ENCODE assay signal across 17 cellular contexts in genomic region chr11:122210378-122210995, GRCh38.
DNase-seq lines count a peak whose midpoint lies in the region; ATAC-seq and TF ChIP-seq lines count a peak whose summit lies in the region.
"Had no signal": no experiment of that assay in that cellular context is flagged by ENCODE, and none has a peak within 500 bp of the region (broad histone marks: within the 10 kb centered on the region; RNA-seq: fewer than 3 reads in every experiment).

No MANE protein-coding gene starts in this region.

- no peak overlapping the region for H2AK9ac ChIP-seq in IMR-90 (replicated peaks; ENCODE audit: low read depth, low read length, poor library complexity)

- H3K27me3 ChIP-seq in IMR-90 (ENCODE audit: control insufficient read depth, insufficient read depth, low read length): no peaks in the 10 kb centered on the region
- no peaks in the 10 kb centered on the region for H3K27me3 ChIP-seq in liver (ENCODE audit: control insufficient read depth in 4 of 4, insufficient read depth in 4 of 4, low read length in 3 of 4)

- no peak overlapping the region for H3K4me2 ChIP-seq in IMR-90 (ENCODE audit: low read depth, low read length)

- H3K4me1 ChIP-seq in IMR-90 (ENCODE audit: control insufficient read depth, insufficient read depth, low read length) (peaks cover 47% of the 10 kb centered on the region), liver (ENCODE audit: control insufficient read depth in 4 of 4, insufficient read depth in 4 of 4, low read length in 3 of 4) (peaks cover 3 to 22% (median 13%) of the 10 kb centered on the region in 4 donors)
- H3K4me1 ChIP-seq: HAP-1 had no signal

- TF ChIP-seq RAD21 in IMR-90 (IDR thresholded peaks at IDR 0.05; ENCODE audit: low read length) (no peak), liver (IDR thresholded peaks at IDR 0.05) (no peak)

- WGBS in IMR-90 (ENCODE audit: extremely low coverage in 2 of 2, insufficient read length in 1 of 2), 2 experiments: no CpG with 5 or more reads among the region's 2 CpGs
- 78% methylated on average over 2 of the region's 2 CpGs for WGBS in liver

- H3K9ac ChIP-seq in IMR-90 (ENCODE audit: low read depth, low read length) (no peak overlapping the region; the same call in 1 of the 2 replicates), liver (ENCODE audit: low read depth in 1 of 2, low read length in 2 of 2) (no peak overlapping the region)

- H2BK120ac ChIP-seq in IMR-90 (ENCODE audit: low read depth, low read length): peak overlapping the region; percentile 97

- no peak overlapping the region for H3K4me3 Mint-ChIP-seq in activated naive CD8-positive, alpha-beta T cell treated with anti-CD3 and anti-CD28 coated beads for 36 hours
- H3K4me3 Mint-ChIP-seq: CD14-positive monocyte; neural crest cell; stimulated activated naive CD8-positive, alpha-beta T cell treated with anti-CD3 and anti-CD28 coated beads, Interleukin-15, amount 100 ng/mL, for 72 hours; T-helper 1 cell treated with Interleukin-12 subunit alpha and Interleukin-12 subunit beta and Interleukin-4 antibody, amounts not matched to agents 30 μg/mL and 1 μg/mL, for 36 hours had no signal

- peak overlapping the region; percentile 66 for H3K23ac ChIP-seq in IMR-90 (ENCODE audit: low read depth, low read length)

- H3K27ac ChIP-seq in IMR-90 (ENCODE audit: insufficient read depth, low read length) (peak overlapping the region; percentile 41), coronary artery (peak overlapping the region; percentile 62 to 84), liver (ENCODE audit: low read depth in 1 of 2, low read length in 2 of 2) (peak overlapping the region; percentile 13 to 30), temporal lobe (ENCODE audit: low read depth, low read length) (peak overlapping the region; percentile 98)
- H3K27ac ChIP-seq: spleen had no signal

- H2BK5ac ChIP-seq in IMR-90 (ENCODE audit: low read depth, low read length, poor library complexity, severe bottlenecking): peak overlapping the region; percentile 99

- H3K27me3 Mint-ChIP-seq in activated naive CD8-positive, alpha-beta T cell treated with anti-CD3 and anti-CD28 coated beads for 36 hours: peaks cover 15% of the 10 kb centered on the region

- H3K27ac Mint-ChIP-seq in activated naive CD8-positive, alpha-beta T cell treated with anti-CD3 and anti-CD28 coated beads for 36 hours: no peak overlapping the region
- H3K27ac Mint-ChIP-seq: T-helper 1 cell treated with Interleukin-12 subunit alpha and Interleukin-12 subunit beta and Interleukin-4 antibody, amounts not matched to agents 30 μg/mL and 1 μg/mL, for 36 hours had no signal

- H3K18ac ChIP-seq in IMR-90 (ENCODE audit: low read depth, low read length): peak overlapping the region; percentile 90

- in situ Hi-C loops in IMR-90 (cut with MboI; ENCODE audit: low sequenced_read_pairs): loop anchor here (25.0 kb wide), 1 partner anchor 898 kb away; no protein-coding TSS in a partner anchor

- H2BK15ac ChIP-seq in IMR-90 (ENCODE audit: low read depth, low read length): peak overlapping the region; percentile 60; the same call in 1 of the 3 replicates

- H2AFZ ChIP-seq in IMR-90 (replicated peaks; ENCODE audit: low read length, poor library complexity): no peak overlapping the region

- peak overlapping the region; percentile 91 for H2AK5ac ChIP-seq in IMR-90 (ENCODE audit: low read depth, low read length)

- H3K36me3 ChIP-seq in IMR-90 (ENCODE audit: control insufficient read depth, insufficient read depth, low read length): no peaks in the 10 kb centered on the region
- H3K36me3 ChIP-seq in liver (ENCODE audit: control insufficient read depth in 4 of 4, insufficient read depth in 3 of 4, low read depth in 1 of 4, low read length in 3 of 4): no peaks in the 10 kb centered on the region
- H3K36me3 ChIP-seq: HAP-1, spleen had no signal

- no peak for ATAC-seq in IMR-90 (ENCODE audit: low read depth)
- no peak for ATAC-seq in HG03521 (IDR thresholded peaks at IDR 0.05; ENCODE audit: unreplicated experiment)
- ATAC-seq: stimulated activated naive CD8-positive, alpha-beta T cell treated with anti-CD3 and anti-CD28 coated beads, Interleukin-15, amount 100 ng/mL, for 72 hours had no signal

- peak overlapping the region; percentile 76; the same call in 1 of the 2 replicates for H4K5ac ChIP-seq in IMR-90 (ENCODE audit: low read depth, low read length)

- H3K9me3 ChIP-seq in IMR-90 (ENCODE audit: control insufficient read depth, insufficient read depth, low read length): no peaks in the 10 kb centered on the region
- no peaks in the 10 kb centered on the region for H3K9me3 ChIP-seq in liver (ENCODE audit: control insufficient read depth in 4 of 4, low read length in 3 of 4)
- H3K9me3 ChIP-seq: HAP-1, spleen had no signal

- peak overlapping the region; percentile 71 to 89; a peak in 3 of 4 replicates for H4K8ac ChIP-seq in IMR-90 (ENCODE audit: low read depth in 2 of 2, low read length in 2 of 2)

- DNase-seq in IMR-90 (peak; percentile 53), coronary artery (ENCODE audit: low spot score) (no peak), superior temporal gyrus (ENCODE audit: extremely low spot score) (no peak)
- DNase-seq in activated CD4-positive, CD25-positive, alpha-beta regulatory T cell treated with anti-CD3 and anti-CD28 coated beads, Interleukin-2, amount 50 U/mL, for 72 hours: no peak
- DNase-seq in activated naive CD8-positive, alpha-beta T cell treated with anti-CD3 and anti-CD28 coated beads for 36 hours: no peak
- DNase-seq: activated CD4-positive, alpha-beta T cell treated with anti-CD3 and anti-CD28 coated beads for 1 hour; NCI-H187 treated with DMSO at 0.1 percent for 48 hours; NCI-H526 treated with DMSO at 0.1 percent for 48 hours; spleen; stimulated activated naive CD8-positive, alpha-beta T cell treated with anti-CD3 and anti-CD28 coated beads, Interleukin-15, amount 100 ng/mL, for 72 hours had no signal

- H3K9me1 ChIP-seq in IMR-90 (ENCODE audit: insufficient read depth, low read length): peaks cover 27% of the 10 kb centered on the region

- peak overlapping the region; percentile 81; the same call in 1 of the 2 replicates for H3K4ac ChIP-seq in IMR-90 (ENCODE audit: low read depth, low read length)

- TF ChIP-seq CTCF in IMR-90 (conservative IDR thresholded peaks at IDR 0.05; ENCODE audit: low read depth, low read length) (no peak), coronary artery (IDR thresholded peaks at IDR 0.05) (no peak), liver (IDR thresholded peaks at IDR 0.05; ENCODE audit: low read depth, low read length, missing input control) (no peak)

- H3K14ac ChIP-seq in IMR-90 (replicated peaks; ENCODE audit: low read depth, low read length): peak overlapping the region; percentile 65

- H3K4me1 Mint-ChIP-seq in activated naive CD8-positive, alpha-beta T cell treated with anti-CD3 and anti-CD28 coated beads for 36 hours: peaks cover under 1% of the 10 kb centered on the region
- H3K4me1 Mint-ChIP-seq: stimulated activated naive CD8-positive, alpha-beta T cell treated with anti-CD3 and anti-CD28 coated beads, Interleukin-15, amount 100 ng/mL, for 72 hours had no signal

- CTCF ChIA-PET in IMR-90 (lab: Yijun Ruan, JAX): interaction anchor here (0.9 kb wide), 1 partner anchor 295 kb away, joined by 4 read pairs; no protein-coding TSS in a partner anchor

- no peaks in the 10 kb centered on the region for H3K9me3 Mint-ChIP-seq in activated naive CD8-positive, alpha-beta T cell treated with anti-CD3 and anti-CD28 coated beads for 36 hours
- H3K9me3 Mint-ChIP-seq: stimulated activated naive CD8-positive, alpha-beta T cell treated with anti-CD3 and anti-CD28 coated beads, Interleukin-15, amount 100 ng/mL, for 72 hours; T-helper 1 cell treated with Interleukin-12 subunit alpha and Interleukin-12 subunit beta and Interleukin-4 antibody, amounts not matched to agents 30 μg/mL and 1 μg/mL, for 36 hours had no signal

- H2BK20ac ChIP-seq in IMR-90 (ENCODE audit: low read depth, low read length): peak overlapping the region; percentile 93

- dilution Hi-C loops in IMR-90 (cut with HindIII; ENCODE audit: low sequenced_read_pairs, unreplicated experiment): no loop called here

- H3K4me3 ChIP-seq in IMR-90 (ENCODE audit: insufficient read depth, low read depth, low read length): no peak overlapping the region
- no peak overlapping the region for H3K4me3 ChIP-seq in coronary artery
- no peak overlapping the region for H3K4me3 ChIP-seq in liver (ENCODE audit: low read depth in 1 of 3, low read length in 3 of 3)
- H3K4me3 ChIP-seq: HAP-1, spleen had no signal

- BruUV-seq in IMR-90 (replicated peaks; lab: Mats Ljungman, UMichigan): TSS peak; percentile 90

- intact Hi-C loops in IMR-90 (cut with micrococcal nuclease): no loop called here

- H3K79me1 ChIP-seq in IMR-90 (ENCODE audit: low read depth in 1 of 2, low read length in 2 of 2): peaks cover 38 to 60% of the 10 kb centered on the region in 2 experiments

- H3K56ac ChIP-seq in IMR-90 (ENCODE audit: extremely low read depth, insufficient read depth, low read length): peak overlapping the region; percentile 17; the same call in 1 of the 2 replicates

- no peaks in the 10 kb centered on the region for H3K36me3 Mint-ChIP-seq in activated naive CD8-positive, alpha-beta T cell treated with anti-CD3 and anti-CD28 coated beads for 36 hours
- H3K36me3 Mint-ChIP-seq: CD14-positive monocyte had no signal

- H4K91ac ChIP-seq in IMR-90 (ENCODE audit: insufficient read depth, low read depth, low read length): peak overlapping the region; percentile 78

- H4K20me1 ChIP-seq in IMR-90 (ENCODE audit: insufficient read depth, low read length): no peaks in the 10 kb centered on the region

- POLR2A ChIA-PET in IMR-90 (lab: Charles Lee; ENCODE audit: unreplicated experiment): no interaction called here

- no peak for TF ChIP-seq POLR2A in IMR-90 (IDR thresholded peaks at IDR 0.05; ENCODE audit: low read depth, low read length)

TF ChIP-seq in IMR-90, 13 proteins besides CTCF, POLR2A, EP300 and RAD21 (continues in another document):
- TF ChIP-seq SMC3 (IDR thresholded peaks at IDR 0.05; ENCODE audit: low read depth, low read length): no peak

TF ChIP-seq in liver, 16 proteins besides CTCF, POLR2A, EP300 and RAD21 (continues in another document):
- TF ChIP-seq JUND (IDR thresholded peaks at IDR 0.05): peak in 1 of 2 donors; percentile 35

Comparison
In these comparisons a context has a peak if more than half of its experiments do, and no peak if none do; other contexts are left out.
1. H3K27ac ChIP-seq: peak in every context shown above with its lines; median percentile 98 in temporal lobe; 73 in coronary artery; 41 in IMR-90; 22 in liver.